ENCODE assay signal across 1 cellular context in the genomic region with DNA sequence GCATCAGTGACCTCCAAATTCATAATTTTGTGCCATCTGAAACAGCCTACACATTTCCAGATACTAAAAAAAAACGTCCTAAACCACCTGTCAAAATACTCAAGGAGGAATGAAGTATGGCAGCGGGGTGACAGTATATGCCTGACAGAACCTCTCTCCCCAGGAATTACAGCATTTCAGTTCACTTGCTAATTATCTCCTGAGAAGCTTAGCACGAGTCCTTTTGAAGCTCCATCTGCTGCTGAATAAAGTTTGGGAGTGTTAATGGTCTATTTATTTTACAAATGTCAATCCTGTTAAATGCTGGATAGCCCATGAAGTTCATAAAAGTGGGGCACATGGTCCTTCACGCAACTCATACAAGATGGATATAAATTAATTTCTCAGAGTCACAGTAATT.
TF ChIP-seq lines count a peak whose summit lies in the region.

No MANE protein-coding gene starts in this region.

TF ChIP-seq in K562, 482 proteins besides CTCF, POLR2A, EP300 and RAD21 (continued from another document):
- TF ChIP-seq EZH2 (IDR thresholded peaks at IDR 0.05; ENCODE audit: borderline replicate concordance, low read depth, low read length) (0 out of 2 replicates have a peak, but pooled peaks have one; percentile 75), BMI1 (IDR thresholded peaks at IDR 0.05; ENCODE audit: low read length) (0 out of 2 replicates have a peak, but pooled peaks have one; percentile 9)
TF ChIP-seq in K562: peak in this region for 4.
